Comparison of ENCODE assay signal across 33 cellular contexts in the genomic region with DNA sequence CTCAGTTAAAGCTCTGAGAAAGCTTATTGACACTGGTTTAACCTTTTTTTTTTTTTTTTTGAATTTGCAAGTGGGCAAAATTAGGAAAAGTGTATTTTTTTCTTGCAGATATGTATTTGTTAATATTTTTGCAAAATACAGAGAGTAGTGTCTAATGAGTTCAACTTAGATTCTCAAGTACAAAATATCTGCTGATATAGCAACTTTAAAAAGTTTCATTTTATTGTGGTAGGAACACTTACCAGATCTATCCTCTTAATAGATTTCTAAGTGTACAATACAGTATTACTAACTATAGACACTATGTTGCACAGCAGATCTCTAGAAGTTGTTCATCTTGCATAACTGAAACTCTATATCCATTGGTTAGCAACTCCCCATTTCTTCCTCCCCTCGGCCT.
"Had no signal": no experiment of that assay in that cellular context is flagged by ENCODE, and none has a peak within 500 bp of the region (broad histone marks: within the 10 kb centered on the region; RNA-seq: fewer than 3 reads in every experiment).

No MANE protein-coding gene starts in this region.

- DNase-seq: activated effector memory CD4-positive, alpha-beta T cell treated with anti-CD3 and anti-CD28 coated beads, Interleukin-2, amount 50 U/mL, for 16 hours; activated effector memory CD4-positive, alpha-beta T cell treated with Interleukin-2 at 50 U/mL for 16 hours; activated gamma-delta T cell; activated gamma-delta T cell treated with Interleukin-2 at 50 U/mL for 16 hours; activated naive CD4-positive, alpha-beta T cell; activated naive CD4-positive, alpha-beta T cell treated with anti-CD3 and anti-CD28 coated beads for 36 hours; activated naive CD4-positive, alpha-beta T cell treated with anti-CD3 and anti-CD28 coated beads, Interleukin-2, amount 10 ng/mL, durations not matched to agents 7 days and 5 days; activated naive CD4-positive, alpha-beta T cell treated with anti-CD3 and anti-CD28 coated beads, Interleukin-2, amount 50 U/mL, for 16 hours; activated naive CD4-positive, alpha-beta T cell treated with Interleukin-2 at 50 U/mL for 16 hours; activated naive CD8-positive, alpha-beta T cell treated with anti-CD3 and anti-CD28 coated beads for 36 hours; activated naive CD8-positive, alpha-beta T cell treated with anti-CD3 and anti-CD28 coated beads, Interleukin-2, amount 10 ng/mL, durations not matched to agents 7 days and 5 days; activated naive CD8-positive, alpha-beta T cell treated with anti-CD3 and anti-CD28 coated beads, Interleukin-2, amount 50 U/mL, for 24 hours; activated T-cell treated with anti-CD3 and anti-CD28 coated beads, Interleukin-2, amount 50 U/mL, for 24 hours; activated T-cell treated with anti-CD3 and anti-CD28 coated beads, Interleukin-2, amount 50 U/mL, for 4 hours; activated T-cell treated with anti-CD3 and anti-CD28 coated beads, Interleukin-2, amount 50 U/mL, for 48 hours; activated T-cell treated with anti-CD3 and anti-CD28 coated beads, Interleukin-2, amount 50 U/mL, for 72 hours; adrenal gland; amniotic stem cell; amygdala; anterior cingulate cortex; aorta; body of pancreas; brain microvascular endothelial cell; caudate nucleus; central memory CD4-positive, alpha-beta T cell; cerebellar nuclear complex had no signal

- H3K4me3 ChIP-seq: adrenal gland, ascending aorta, body of pancreas, breast epithelium, cardiac muscle cell had no signal

- H3K27ac ChIP-seq: adrenal gland, ascending aorta, body of pancreas, brain microvascular endothelial cell, breast epithelium, cardiac muscle cell had no signal

- H3K36me3 ChIP-seq: adrenal gland, ascending aorta, brain microvascular endothelial cell, breast epithelium, cardiac muscle cell had no signal

- FAIRE-seq: astrocyte, bronchial epithelial cell had no signal

- ATAC-seq: activated naive CD4-positive, alpha-beta T cell treated with anti-CD3 and anti-CD28 coated beads, Interleukin-2, amount 50 U/mL, for 72 hours; activated naive CD8-positive, alpha-beta T cell treated with anti-CD3 and anti-CD28 coated beads, Interleukin-2, amount 50 U/mL, for 24 hours; activated T-cell treated with anti-CD3 and anti-CD28 coated beads, Interleukin-2, amount 50 U/mL, for 4 hours; activated T-cell treated with anti-CD3 and anti-CD28 coated beads, Interleukin-2, amount 50 U/mL, for 72 hours; activated T-helper 17 cell treated with anti-CD3 and anti-CD28 coated beads, Interleukin-2, amount 50 U/mL, for 72 hours; body of pancreas had no signal

- H3K4me1 ChIP-seq: adrenal gland, ascending aorta, body of pancreas, breast epithelium had no signal

- H3K9me3 ChIP-seq: ascending aorta, body of pancreas, breast epithelium had no signal

- H3K27me3 ChIP-seq: ascending aorta, body of pancreas, brain microvascular endothelial cell, breast epithelium, cardiac muscle cell had no signal
